20 cellular contexts compared by ENCODE assay signal in the genomic region with DNA sequence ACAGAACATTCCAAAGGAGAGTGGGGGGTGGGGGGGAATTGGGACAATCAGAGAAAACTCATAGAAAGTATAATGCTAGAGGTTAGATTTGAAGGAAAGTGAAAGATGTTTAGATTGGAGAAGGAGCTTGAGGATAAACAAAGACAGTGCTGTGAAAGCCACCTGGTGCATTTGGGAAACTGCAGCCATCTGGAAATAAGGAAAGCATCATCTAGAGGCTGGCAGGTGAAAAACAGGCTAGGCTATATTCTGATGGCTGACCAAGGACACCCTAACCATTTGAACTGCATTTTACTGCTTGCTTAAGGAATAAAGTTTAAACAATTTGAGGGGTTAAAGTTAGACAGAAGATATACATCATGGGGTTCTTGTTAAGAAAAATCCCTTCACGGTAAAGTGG.
DNase-seq lines count a peak whose midpoint lies in the region; ATAC-seq and TF ChIP-seq lines count a peak whose summit lies in the region.
"Had no signal": no experiment of that assay in that cellular context is flagged by ENCODE, and none has a peak within 500 bp of the region (broad histone marks: within the 10 kb centered on the region; RNA-seq: fewer than 3 reads in every experiment).

No MANE protein-coding gene starts in this region.

- H3K27ac ChIP-seq in Panc1 (ENCODE audit: low read length): no peak overlapping the region
- H3K27ac ChIP-seq in foreskin keratinocyte: no peak overlapping the region
- H3K27ac ChIP-seq: 22Rv1, GM23248, RWPE1 had no signal

- in situ Hi-C loops in Panc1 (cut with HindIII; ENCODE audit: low pct_unique_long_range_greater_than_20kb, low sequenced_read_pairs): no loop called here

- no peaks in the 10 kb centered on the region for H3K27me3 ChIP-seq in Panc1 (ENCODE audit: control insufficient read depth, insufficient read depth, low read length)
- no peaks in the 10 kb centered on the region for H3K27me3 ChIP-seq in foreskin keratinocyte
- H3K27me3 ChIP-seq: BE2C had no signal

- ATAC-seq in Panc1 (no peak), foreskin keratinocyte (peak; percentile 23)
- ATAC-seq: HepG2 had no signal

- POLR2A ChIA-PET in Panc1 (lab: Charles Lee): interaction anchor here (0.6 kb wide), 1 partner anchor 25 kb away, joined by 6 read pairs; no protein-coding TSS in a partner anchor

- H3K4me3 ChIP-seq in Panc1 (ENCODE audit: low read depth in 2 of 2, low read length in 2 of 2): no peak overlapping the region
- H3K4me3 ChIP-seq: GM23248 had no signal

- CTCF ChIA-PET in Panc1 (lab: Charles Lee): no interaction called here

- TF ChIP-seq CTCF in Panc1 (IDR thresholded peaks at IDR 0.05) (peak; percentile 12; the same call in 1 of the 2 replicates), foreskin keratinocyte (conservative IDR thresholded peaks at IDR 0.05) (peak; percentile 19)

- no peaks in the 10 kb centered on the region for H3K36me3 ChIP-seq in Panc1 (ENCODE audit: control insufficient read depth, insufficient read depth, low read length)
- H3K36me3 ChIP-seq: BE2C had no signal

- BruUV-seq in Panc1 (replicated peaks; lab: Mats Ljungman, UMichigan): no TSS peak

- intact Hi-C loops in Panc1 (cut with micrococcal nuclease; ENCODE audit: unreplicated experiment): no loop called here

- H3K9me3 ChIP-seq in Panc1 (ENCODE audit: control insufficient read depth, insufficient read depth, low read depth, low read length): no peaks in the 10 kb centered on the region
- H3K9me3 ChIP-seq: BE2C had no signal

- DNase-seq in DMS 273 (lab: John Stamatoyannopoulos, UW; ENCODE audit: unreplicated experiment): peak; percentile 3
- DNase-seq in DMS 273 treated with DMSO at 0.1 percent for 48 hours (lab: John Stamatoyannopoulos, UW): no peak
- DNase-seq in Panc1 (ENCODE audit: low read depth, low spot score): no peak
- no peak for DNase-seq in foreskin keratinocyte
- DNase-seq in SW480 (ENCODE audit: low spot score): no peak
- no peak for DNase-seq in A172 (ENCODE audit: low spot score)
- DNase-seq in NCI-H524 treated with DMSO at 0.1 percent for 48 hours (lab: John Stamatoyannopoulos, UW): no peak
- DNase-seq: ACHN, BE2C, Calu3, GM23248, Karpas-422, NCI-H1092 treated with DMSO at 0.1 percent for 48 hours, NCI-H1436 treated with DMSO at 0.1 percent for 48 hours, NCI-H187 treated with DMSO at 0.1 percent for 48 hours, NCI-H446, SHP77 had no signal

- H3K4me1 ChIP-seq in Panc1 (ENCODE audit: control insufficient read depth, insufficient read depth, low read length) (no peaks in the 10 kb centered on the region), foreskin keratinocyte (no peaks in the 10 kb centered on the region)
- H3K4me1 ChIP-seq: BE2C had no signal
